Comparison of ENCODE assay signal across 14 cellular contexts in the genomic region with DNA sequence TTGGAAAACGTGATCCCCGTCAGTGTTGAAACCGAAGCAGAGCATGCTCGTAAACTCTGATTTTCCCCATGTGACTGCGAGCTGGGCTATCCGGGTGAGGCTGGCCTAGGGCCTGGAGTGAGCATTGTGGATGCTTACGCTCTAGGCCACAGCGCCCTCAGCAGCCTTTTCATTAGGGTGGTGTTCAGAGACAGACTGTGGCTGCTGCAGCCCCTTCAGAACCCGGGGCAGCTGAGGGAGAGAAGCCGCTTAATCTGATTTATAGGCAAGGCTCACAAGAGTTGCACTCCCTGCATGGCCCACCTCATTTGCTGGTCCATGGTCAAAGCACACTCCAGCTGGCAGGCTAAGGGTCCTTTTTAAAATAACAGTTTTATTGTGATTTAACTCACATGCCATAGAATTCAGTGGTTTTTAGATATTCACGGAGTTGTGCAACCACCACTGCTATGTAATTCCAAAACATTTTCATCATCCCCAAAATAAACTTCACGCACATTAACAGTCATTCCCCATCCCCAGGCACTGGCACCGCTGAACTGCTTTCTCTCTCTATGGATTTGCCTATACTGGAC.
DNase-seq lines count a peak whose midpoint lies in the region; ATAC-seq and TF ChIP-seq lines count a peak whose summit lies in the region.
"Had no signal": no experiment of that assay in that cellular context is flagged by ENCODE, and none has a peak within 500 bp of the region (broad histone marks: within the 10 kb centered on the region; RNA-seq: fewer than 3 reads in every experiment).

No MANE protein-coding gene starts in this region.

- no peaks in the 10 kb centered on the region for H3K4me1 ChIP-seq in prostate gland (replicated peaks)
- H3K4me1 ChIP-seq: foreskin keratinocyte had no signal

- H3K9me3 ChIP-seq in prostate gland = no peaks in the 10 kb centered on the region
- H3K9me3 ChIP-seq: neutrophil had no signal

- H3K27ac ChIP-seq in brain microvascular endothelial cell (no peak overlapping the region), prostate gland (no peak overlapping the region)
- H3K27ac ChIP-seq: foreskin keratinocyte, neutrophil had no signal

- H3K27me3 ChIP-seq in brain microvascular endothelial cell (replicated peaks) (peaks cover 6% of the 10 kb centered on the region), prostate gland (replicated peaks; ENCODE audit: insufficient read depth) (no peaks in the 10 kb centered on the region)

- H3K4me3 ChIP-seq in HFF-Myc (replicated peaks; ENCODE audit: low read depth, low read length) (no peak overlapping the region), brain microvascular endothelial cell (ENCODE audit: low read depth, low read length) (no peak overlapping the region), prostate gland (no peak overlapping the region)

- ATAC-seq in HG03108 (IDR thresholded peaks at IDR 0.05; ENCODE audit: unreplicated experiment) (no peak), GM19452 (IDR thresholded peaks at IDR 0.05; ENCODE audit: unreplicated experiment) (no peak)
- ATAC-seq: foreskin keratinocyte, left ventricle myocardium superior had no signal

- no peaks in the 10 kb centered on the region for H3K36me3 ChIP-seq in brain microvascular endothelial cell (replicated peaks)
- H3K36me3 ChIP-seq in prostate gland = no peaks in the 10 kb centered on the region
- H3K36me3 ChIP-seq: neutrophil had no signal

- intact Hi-C loops in prostate gland (cut with DNase I) = loop anchor here (5.0 kb wide), 2 partner anchors 107 to 387 kb away; no protein-coding TSS in a partner anchor

- TF ChIP-seq CTCF in HFF-Myc (IDR thresholded peaks at IDR 0.05; ENCODE audit: low read depth, low read length, missing control alignments) (peak; percentile 25), brain microvascular endothelial cell (IDR thresholded peaks at IDR 0.05; ENCODE audit: low read depth, low read length, missing control alignments) (no peak), prostate gland (IDR thresholded peaks at IDR 0.05) (no peak)

- WGBS in prostate gland = 64% methylated on average over 13 of the region's 13 CpGs

- TF ChIP-seq POLR2A in prostate gland (IDR thresholded peaks at IDR 0.05) = no peak

- DNase-seq in AG08396 (ENCODE audit: low spot score) = peak; percentile 68
- no peak for DNase-seq in HFF-Myc (ENCODE audit: extremely low read depth, low read depth)
- DNase-seq in brain microvascular endothelial cell = peak; percentile 27
- peak; percentile 92 for DNase-seq in left kidney (ENCODE audit: low read depth, low spot score)
- no peak for DNase-seq in prostate gland (ENCODE audit: low spot score)
- no peak for DNase-seq in stimulated activated CD4-positive, alpha-beta T cell treated with anti-CD3 and anti-CD28 coated beads, Interleukin-1b, Interleukin-23, amount 100 ng/mL, for 48 hours
- DNase-seq: activated CD4-positive, alpha-beta T cell treated with anti-CD3 and anti-CD28 coated beads, Interleukin-2, amount 10 ng/mL, durations not matched to agents 24 days and 14 days; foreskin keratinocyte; GF-D8; left ventricle myocardium superior; NCI-H187 had no signal

- in situ Hi-C loops in brain microvascular endothelial cell (cut with HindIII; ENCODE audit: low pct_ligation_motif_present, low sequenced_read_pairs) = loop anchor here (25.0 kb wide), 1 partner anchor 277 kb away; no protein-coding TSS in a partner anchor

Comparison
In these comparisons a context has a peak if more than half of its experiments do, and no peak if none do; other contexts are left out.
1. DNase-seq: peak in AG08396 (single experiment), brain microvascular endothelial cell (single experiment) and left kidney (single experiment); none in HFF-Myc (single experiment), prostate gland (single experiment) and stimulated activated CD4-positive, alpha-beta T cell treated with anti-CD3 and anti-CD28 coated beads, Interleukin-1b, Interleukin-23, amount 100 ng/mL, for 48 hours (single experiment).